In the genomic region with DNA sequence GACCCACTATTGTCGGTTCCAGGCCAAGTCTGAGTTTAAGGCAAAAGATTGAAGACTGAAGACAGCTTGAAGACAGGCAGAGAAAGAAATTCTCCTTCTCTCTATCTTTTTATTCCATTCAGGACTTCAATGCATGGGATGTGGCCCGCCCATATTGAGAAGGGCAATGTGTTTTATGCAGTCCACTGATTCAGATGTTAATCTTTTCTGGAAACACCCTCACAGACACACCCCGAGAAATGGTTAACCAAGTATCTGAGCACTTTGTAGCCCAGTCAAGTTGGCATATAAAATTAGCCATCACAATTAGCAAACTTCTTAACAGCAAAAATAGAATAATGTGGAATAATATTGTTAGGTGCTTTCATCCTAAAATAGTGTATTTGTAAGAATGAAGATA, we compare ENCODE assay signal across 9 cellular contexts.
"Had no signal": no experiment of that assay in that cellular context is flagged by ENCODE, and none has a peak within 500 bp of the region (broad histone marks: within the 10 kb centered on the region; RNA-seq: fewer than 3 reads in every experiment).

No MANE protein-coding gene starts in this region.

- DNase-seq: GM23248, GOT3, H7, HFFc6 had no signal

- H3K36me3 ChIP-seq: HAP-1 had no signal

- H3K4me1 Mint-ChIP-seq: IgD-negative memory B cell had no signal

- H3K4me3 Mint-ChIP-seq: HFFc6, IgD-negative memory B cell had no signal

- ATAC-seq: HCT116, HepG2 had no signal

- H2AFZ ChIP-seq: GM23248 had no signal

- H3K36me3 Mint-ChIP-seq: IgD-negative memory B cell had no signal

- H3K4me3 ChIP-seq: GM23248, HAP-1 had no signal

- H3K27ac ChIP-seq: GM23248, HL-60 had no signal

- H3K9me3 ChIP-seq: HAP-1 had no signal

- H3K9ac ChIP-seq: GM23248 had no signal

- H3K27ac Mint-ChIP-seq: HFFc6, IgD-negative memory B cell had no signal

- H3K27me3 Mint-ChIP-seq: IgD-negative memory B cell had no signal

- H3K9me3 Mint-ChIP-seq: HFFc6, IgD-negative memory B cell had no signal

- H3K4me1 ChIP-seq: HAP-1 had no signal
